ENCODE assay signal across 17 cellular contexts in the genomic region with DNA sequence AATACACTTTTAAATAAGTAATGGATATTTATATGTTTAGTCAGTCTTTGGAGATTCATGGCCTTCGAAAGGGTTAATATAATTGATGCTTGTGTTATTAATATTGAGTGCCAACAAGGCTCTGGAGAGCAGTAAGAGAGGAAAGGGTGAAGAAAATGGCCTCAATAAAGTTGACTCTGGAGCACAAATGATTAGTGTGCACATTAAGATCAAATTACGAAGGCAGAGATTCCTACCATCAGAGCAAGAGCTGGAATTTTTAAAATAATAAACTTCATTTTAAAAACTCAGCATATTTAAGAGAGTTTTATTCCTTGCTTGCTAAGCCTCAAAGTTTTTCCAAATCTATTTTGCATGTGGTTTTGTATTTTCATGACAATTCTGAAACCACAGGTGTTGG. TPM values are rescaled to one million over a fixed set of nuclear protein-coding genes. Genes with fewer than 3 reads are reported as not detected.
DNase-seq lines count a peak whose midpoint lies in the region; ATAC-seq and TF ChIP-seq lines count a peak whose summit lies in the region.
"Had no signal": no experiment of that assay in that cellular context is flagged by ENCODE, and none has a peak within 500 bp of the region (broad histone marks: within the 10 kb centered on the region; RNA-seq: fewer than 3 reads in every experiment).

No MANE protein-coding gene starts in this region.

- H3K9ac ChIP-seq in mucosa of rectum (ENCODE audit: low read depth in 1 of 2, low read length in 2 of 2): no peak overlapping the region

- no peaks in the 10 kb centered on the region for H3K9me2 ChIP-seq in DOHH2 (replicated peaks; ENCODE audit: control insufficient read depth, low read length)
- H3K9me2 ChIP-seq in OCI-LY7 (ENCODE audit: insufficient read depth, low read length): no peaks in the 10 kb centered on the region

- H3K27me3 ChIP-seq in DOHH2 (ENCODE audit: control insufficient read depth, low read length): no peaks in the 10 kb centered on the region
- H3K27me3 ChIP-seq in mucosa of rectum (ENCODE audit: control insufficient read depth in 2 of 2, insufficient read depth in 2 of 2, low read length in 2 of 2): no peaks in the 10 kb centered on the region
- H3K27me3 ChIP-seq: SJSA1 had no signal

- H3K36me3 ChIP-seq in DOHH2 (ENCODE audit: control insufficient read depth, low read length) (no peaks in the 10 kb centered on the region; the same call in 1 of the 2 replicates), OCI-LY7 (ENCODE audit: insufficient read depth, low read length) (no peaks in the 10 kb centered on the region), mucosa of rectum (ENCODE audit: control insufficient read depth in 2 of 2, insufficient read depth in 2 of 2, low read length in 2 of 2) (no peaks in the 10 kb centered on the region)
- H3K36me3 ChIP-seq: SJSA1 had no signal

- H3F3A ChIP-seq in DOHH2 (ENCODE audit: control insufficient read depth, insufficient read depth): peaks cover 7% of the 10 kb centered on the region; the same call in 1 of the 2 replicates

- DNase-seq in OCI-LY7 (ENCODE audit: low spot score) (peak; percentile 38), DMS 273 (lab: John Stamatoyannopoulos, UW; ENCODE audit: unreplicated experiment) (no peak), NCI-H345 (lab: John Stamatoyannopoulos, UW) (no peak), DMS53 (lab: John Stamatoyannopoulos, UW) (no peak)
- DNase-seq: activated CD4-positive, alpha-beta T cell treated with anti-CD3 and anti-CD28 coated beads, Interleukin-2, amount 50 U/mL, for 4 hours; activated naive CD8-positive, alpha-beta T cell treated with anti-CD3 and anti-CD28 coated beads, Interleukin-2, amount 10 ng/mL, durations not matched to agents 7 days and 5 days; activated T-cell treated with anti-CD3 and anti-CD28 coated beads, Interleukin-2, amount 50 U/mL, for 4 hours; Caco-2; caudate nucleus; effector memory CD8-positive, alpha-beta T cell; naive B cell; psoas muscle had no signal

- POLR2A ChIA-PET in OCI-LY7 (lab: Charles Lee): interaction anchor here (1.1 to 1.5 kb wide), 2 partner anchors 12 to 44 kb away, joined by 3 read pairs; no protein-coding TSS in a partner anchor

- CTCF ChIA-PET in OCI-LY7 (lab: Charles Lee; ENCODE audit: unreplicated experiment): no interaction called here

- BruUV-seq in OCI-LY7 (replicated peaks; lab: Mats Ljungman, UMichigan): no TSS peak

- peaks cover 46% of the 10 kb centered on the region for H3K79me2 ChIP-seq in DOHH2 (ENCODE audit: control insufficient read depth, low read length)
- H3K79me2 ChIP-seq in OCI-LY7 (ENCODE audit: insufficient read depth, low read depth, low read length): peaks cover 89% of the 10 kb centered on the region

- intact Hi-C loops in OCI-LY7 (cut with micrococcal nuclease; ENCODE audit: unreplicated experiment): loop anchor here (1.0 to 5.0 kb wide), 2 partner anchors 73 to 101 kb away; no protein-coding TSS in a partner anchor

- H3K4me1 ChIP-seq in DOHH2 (ENCODE audit: control insufficient read depth, low read length) (peaks cover 46% of the 10 kb centered on the region), OCI-LY7 (ENCODE audit: insufficient read depth, low read length, poor library complexity, severe bottlenecking) (peaks cover 68% of the 10 kb centered on the region), mucosa of rectum (ENCODE audit: control insufficient read depth in 2 of 2, insufficient read depth in 2 of 2, low read length in 2 of 2) (peaks cover 22 to 58% of the 10 kb centered on the region in 2 donors)
- H3K4me1 ChIP-seq: Caco-2 had no signal

- H3K4me2 ChIP-seq in DOHH2 (ENCODE audit: low read length) (peak overlapping the region; percentile 43), OCI-LY7 (ENCODE audit: low read length) (peak overlapping the region; percentile 64)

- H3K4me3 ChIP-seq in DOHH2 (ENCODE audit: low read length) (peak overlapping the region; percentile 36), OCI-LY7 (ENCODE audit: low read depth, low read length, poor library complexity, severe bottlenecking) (peak overlapping the region; percentile 30), mucosa of rectum (ENCODE audit: low read length in 2 of 2) (no peak overlapping the region)
- H3K4me3 ChIP-seq: psoas muscle, SJSA1 had no signal

- H4K20me1 ChIP-seq in DOHH2 (ENCODE audit: control insufficient read depth, insufficient read depth, low read depth, low read length): no peaks in the 10 kb centered on the region
- H4K20me1 ChIP-seq in OCI-LY7 (ENCODE audit: insufficient read depth, low read length): no peaks in the 10 kb centered on the region

- H3K9me3 ChIP-seq in DOHH2 (ENCODE audit: control insufficient read depth, insufficient read depth, low read length): no peaks in the 10 kb centered on the region
- H3K9me3 ChIP-seq in OCI-LY7 (ENCODE audit: low read length): no peaks in the 10 kb centered on the region
- no peaks in the 10 kb centered on the region for H3K9me3 ChIP-seq in mucosa of rectum (ENCODE audit: control insufficient read depth in 2 of 2, low read length in 2 of 2)
- H3K9me3 ChIP-seq: Caco-2, psoas muscle, SJSA1 had no signal

- TF ChIP-seq CTCF in DOHH2 (IDR thresholded peaks at IDR 0.05; ENCODE audit: low read depth, low read length, poor library complexity, severe bottlenecking): no peak
- no peak for TF ChIP-seq CTCF in OCI-LY7 (conservative IDR thresholded peaks at IDR 0.05; ENCODE audit: low read length)

- no peak overlapping the region; the same call in 1 of the 2 replicates for H2AFZ ChIP-seq in OCI-LY7 (ENCODE audit: low read length)

- ATAC-seq in GM21825 (IDR thresholded peaks at IDR 0.05; ENCODE audit: unreplicated experiment): peak; percentile 3
- no peak for ATAC-seq in GM18520 (IDR thresholded peaks at IDR 0.05; ENCODE audit: unreplicated experiment)
- ATAC-seq: activated T-cell treated with anti-CD3 and anti-CD28 coated beads, Interleukin-2, amount 50 U/mL, for 4 hours; effector memory CD8-positive, alpha-beta T cell had no signal

- H3K27ac ChIP-seq in DOHH2 (ENCODE audit: low read depth, low read length): peak overlapping the region; percentile 16; the same call in 1 of the 2 replicates
- H3K27ac ChIP-seq in OCI-LY7 (ENCODE audit: low read depth, low read length, poor library complexity, severe bottlenecking): peak overlapping the region; percentile 81
- peak overlapping the region; percentile 65 to 84 for H3K27ac ChIP-seq in mucosa of rectum (ENCODE audit: low read depth in 2 of 2, low read length in 2 of 2)
- H3K27ac ChIP-seq: psoas muscle, SJSA1 had no signal

RNA-seq across cellular contexts. Expression of a gene that starts 14.8 kb away (rescaled TPM):
- 26.6 and 27.6 TPM in 2 replicates for total RNA-seq in OCI-LY7 (2014; rRNA removed; shearing (Covaris generic))
- 71.6 and 81.3 TPM in 2 replicates for total RNA-seq in OCI-LY7 (2022)

Comparison
In these comparisons a context has a peak if more than half of its experiments do, and no peak if none do; other contexts are left out.
1. H3K27ac ChIP-seq: peak in every context shown above with its lines; median percentile 81 in OCI-LY7; 74 in mucosa of rectum; 16 in DOHH2.
2. H3K4me3 ChIP-seq: peak in DOHH2 (single experiment) and OCI-LY7 (single experiment); none in mucosa of rectum (0 of 2).